In genomic region chr2:37219046-37219445, GRCh38 we compare ENCODE assay signal across 30 cellular contexts. TPM values are rescaled to one million over a fixed set of nuclear protein-coding genes. Genes with fewer than 3 reads are reported as not detected.
"Had no signal": no experiment of that assay in that cellular context is flagged by ENCODE, and none has a peak within 500 bp of the region (broad histone marks: within the 10 kb centered on the region; RNA-seq: fewer than 3 reads in every experiment).

No MANE protein-coding gene starts in this region.

- H3K27ac Mint-ChIP-seq: activated CD4-positive, alpha-beta memory T cell treated with anti-CD3 and anti-CD28 coated beads, Interleukin-2, amount 10 ng/mL, durations not matched to agents 7 days and 5 days; activated CD4-positive, alpha-beta T cell treated with anti-CD3 and anti-CD28 coated beads, Interleukin-2, amount 10 ng/mL, durations not matched to agents 24 days and 14 days; activated naive CD4-positive, alpha-beta T cell treated with anti-CD3 and anti-CD28 coated beads, Interleukin-2, amount 50 U/mL, for 24 hours; activated T-helper 1 cell treated with anti-CD3 and anti-CD28 coated beads, Interleukin-12 subunit alpha, Interleukin-12 subunit beta, Interleukin-2, Interleukin-4 antibody, amounts not matched to agents 30 ng/mL and 10 ng/mL and 1 ng/mL, durations not matched to agents 14 hours and 24 hours and 36 hours; brain; naive B cell; stimulated activated naive B cell treated with anti-CD40 and anti-IgM and Interleukin-4, amounts not matched to agents 10 μg/mL and 1 μg/mL and 100 μg/mL, for 72 hours had no signal

- H2AFZ ChIP-seq: parathyroid adenoma had no signal

- H3K27me3 Mint-ChIP-seq: activated CD4-positive, alpha-beta memory T cell treated with anti-CD3 and anti-CD28 coated beads, Interleukin-2, amount 10 ng/mL, durations not matched to agents 7 days and 5 days; activated CD4-positive, alpha-beta T cell treated with anti-CD3 and anti-CD28 coated beads, Interleukin-2, amount 10 ng/mL, durations not matched to agents 24 days and 14 days; activated naive CD4-positive, alpha-beta T cell treated with anti-CD3 and anti-CD28 coated beads, Interleukin-2, amount 50 U/mL, for 24 hours; brain; naive B cell; stimulated activated naive B cell treated with anti-CD40 and anti-IgM and Interleukin-4, amounts not matched to agents 10 μg/mL and 1 μg/mL and 100 μg/mL, for 72 hours had no signal

- H3K9me3 ChIP-seq: esophagus muscularis mucosa, gastroesophageal sphincter, mucosa of descending colon, right lobe of liver, thoracic aorta had no signal

- H3K4me1 ChIP-seq: parathyroid adenoma, right lobe of liver had no signal

- H3K79me2 ChIP-seq: parathyroid adenoma had no signal

- DNase-seq: activated CD4-positive, alpha-beta memory T cell treated with anti-CD3 and anti-CD28 coated beads, Interleukin-2, amount 10 ng/mL, durations not matched to agents 7 days and 5 days; activated CD4-positive, alpha-beta T cell treated with anti-CD3 and anti-CD28 coated beads, Interleukin-2, amount 10 ng/mL, durations not matched to agents 24 days and 14 days; activated gamma-delta T cell; aorta; central memory CD4-positive, alpha-beta T cell; dermis blood vessel endothelial cell; effector CD8-positive, alpha-beta T cell; head of caudate nucleus; left cardiac atrium; mesenchymal stem cell; mucosa of descending colon; naive B cell; nucleus accumbens; right lobe of liver; stimulated activated CD4-positive, alpha-beta T cell treated with anti-CD3 and anti-CD28 coated beads, Interleukin-2, amount 100 ng/mL, for 24 hours; stimulated activated naive B cell treated with anti-CD40 and anti-IgM and Interleukin-4, amounts not matched to agents 10 μg/mL and 1 μg/mL and 100 μg/mL, for 72 hours had no signal

- H3K9ac ChIP-seq: parathyroid adenoma had no signal

- ATAC-seq: activated CD4-positive, CD25-positive, alpha-beta regulatory T cell treated with anti-CD3 and anti-CD28 coated beads, Interleukin-2, amount 50 U/mL, for 24 hours; gastroesophageal sphincter; left cardiac atrium; mucosa of descending colon; right lobe of liver; stimulated activated naive B cell treated with anti-CD40 and anti-IgM and Interleukin-4, amounts not matched to agents 10 μg/mL and 1 μg/mL and 100 μg/mL, for 72 hours had no signal

- H3K9me3 Mint-ChIP-seq: activated CD4-positive, alpha-beta memory T cell treated with anti-CD3 and anti-CD28 coated beads, Interleukin-2, amount 10 ng/mL, durations not matched to agents 7 days and 5 days; activated CD4-positive, alpha-beta T cell treated with anti-CD3 and anti-CD28 coated beads, Interleukin-2, amount 10 ng/mL, durations not matched to agents 24 days and 14 days; activated naive CD4-positive, alpha-beta T cell treated with anti-CD3 and anti-CD28 coated beads, Interleukin-2, amount 50 U/mL, for 24 hours; activated T-helper 1 cell treated with anti-CD3 and anti-CD28 coated beads, Interleukin-12 subunit alpha, Interleukin-12 subunit beta, Interleukin-2, Interleukin-4 antibody, amounts not matched to agents 30 ng/mL and 10 ng/mL and 1 ng/mL, durations not matched to agents 14 hours and 24 hours and 36 hours; brain; naive B cell; stimulated activated naive B cell treated with anti-CD40 and anti-IgM and Interleukin-4, amounts not matched to agents 10 μg/mL and 1 μg/mL and 100 μg/mL, for 72 hours had no signal

- H3K27ac ChIP-seq: esophagus muscularis mucosa, gastroesophageal sphincter, parathyroid adenoma, right lobe of liver, skin epidermis, thoracic aorta had no signal

- H3K4me3 ChIP-seq: esophagus muscularis mucosa, gastroesophageal sphincter, mucosa of descending colon, right lobe of liver, skin epidermis, thoracic aorta had no signal

- H3K27me3 ChIP-seq: esophagus muscularis mucosa, gastroesophageal sphincter, right lobe of liver had no signal

- H3K4me3 Mint-ChIP-seq: activated CD4-positive, alpha-beta memory T cell treated with anti-CD3 and anti-CD28 coated beads, Interleukin-2, amount 10 ng/mL, durations not matched to agents 7 days and 5 days; activated CD4-positive, alpha-beta T cell treated with anti-CD3 and anti-CD28 coated beads, Interleukin-2, amount 10 ng/mL, durations not matched to agents 24 days and 14 days; activated naive CD4-positive, alpha-beta T cell treated with anti-CD3 and anti-CD28 coated beads, Interleukin-2, amount 50 U/mL, for 24 hours; activated T-helper 1 cell treated with anti-CD3 and anti-CD28 coated beads, Interleukin-12 subunit alpha, Interleukin-12 subunit beta, Interleukin-2, Interleukin-4 antibody, amounts not matched to agents 30 ng/mL and 10 ng/mL and 1 ng/mL, durations not matched to agents 14 hours and 24 hours and 36 hours; brain; naive B cell; stimulated activated naive B cell treated with anti-CD40 and anti-IgM and Interleukin-4, amounts not matched to agents 10 μg/mL and 1 μg/mL and 100 μg/mL, for 72 hours had no signal

RNA-seq across cellular contexts. Expression of gene SULT6B1, which starts 30.6 kb away (rescaled TPM):
- total RNA-seq: activated CD4-positive, alpha-beta memory T cell treated with anti-CD3 and anti-CD28 coated beads, Interleukin-2, amount 10 ng/mL, durations not matched to agents 7 days and 5 days; activated CD4-positive, alpha-beta T cell treated with anti-CD3 and anti-CD28 coated beads, Interleukin-2, amount 10 ng/mL, durations not matched to agents 24 days and 14 days; activated T-helper 1 cell treated with anti-CD3 and anti-CD28 coated beads, Interleukin-12 subunit alpha, Interleukin-12 subunit beta, Interleukin-2, Interleukin-4 antibody, amounts not matched to agents 30 ng/mL and 10 ng/mL and 1 ng/mL, durations not matched to agents 14 hours and 24 hours and 36 hours; aorta; dermis blood vessel endothelial cell; esophagus muscularis mucosa; gastroesophageal sphincter; left cardiac atrium; lower leg skin; mucosa of descending colon; right lobe of liver; T-helper 2 cell treated with Interferon-gamma antibody and Interleukin-4, amounts not matched to agents 100 ng/mL and 5 ng/mL, for 36 hours; thoracic aorta; ureter had no signal
- polyA plus RNA-seq: adipose tissue, aorta, neural cell had no signal
